In genomic region chr21:29055080-29055479, GRCh38 we compare ENCODE assay signal across 26 cellular contexts. TPM values are rescaled to one million over a fixed set of nuclear protein-coding genes. Genes with fewer than 3 reads are reported as not detected.
DNase-seq lines count a peak whose midpoint lies in the region; ATAC-seq, FAIRE-seq and TF ChIP-seq lines count a peak whose summit lies in the region.
"Had no signal": no experiment of that assay in that cellular context is flagged by ENCODE, and none has a peak within 500 bp of the region (broad histone marks: within the 10 kb centered on the region; RNA-seq: fewer than 3 reads in every experiment).

No MANE protein-coding gene starts in this region.

- no peaks in the 10 kb centered on the region for H3K4me1 Mint-ChIP-seq in CD8-positive, alpha-beta T cell (ENCODE audit: low read depth)
- peaks cover 3% of the 10 kb centered on the region for H3K4me1 Mint-ChIP-seq in T-helper 17 cell
- no peaks in the 10 kb centered on the region for H3K4me1 Mint-ChIP-seq in nephron progenitor cell
- H3K4me1 Mint-ChIP-seq: activated CD8-positive, alpha-beta memory T cell treated with anti-CD3 and anti-CD28 coated beads, Interleukin-2, amount 10 ng/mL, durations not matched to agents 7 days and 5 days; central memory CD8-positive, alpha-beta T cell had no signal

- H3K27me3 Mint-ChIP-seq in CD8-positive, alpha-beta T cell (ENCODE audit: low read depth), result no peaks in the 10 kb centered on the region
- H3K27me3 Mint-ChIP-seq in T-helper 17 cell (no peaks in the 10 kb centered on the region), nephron progenitor cell (ENCODE audit: low read depth, poor library complexity) (no peaks in the 10 kb centered on the region)
- H3K27me3 Mint-ChIP-seq: activated CD8-positive, alpha-beta memory T cell treated with anti-CD3 and anti-CD28 coated beads, Interleukin-2, amount 10 ng/mL, durations not matched to agents 7 days and 5 days; central memory CD8-positive, alpha-beta T cell; dendritic cell treated with granulocyte-macrophage colony-stimulating factor and Interleukin-4, amounts not matched to agents 40 ng/mL and 50 ng/mL, for 4 days; type B pancreatic cell had no signal

- FAIRE-seq in A549 (lab: Jason Lieb, UNC), result no peak
- FAIRE-seq: RCC 7860 had no signal

- TF ChIP-seq EP300 in A549 (IDR thresholded peaks at IDR 0.05), result no peak

- ATAC-seq in A549 (no peak), T-helper 17 cell (no peak), HG02678 (IDR thresholded peaks at IDR 0.05; ENCODE audit: unreplicated experiment) (no peak), GM21423 (IDR thresholded peaks at IDR 0.05; ENCODE audit: unreplicated experiment) (no peak)
- no peak for ATAC-seq in CD8-positive, alpha-beta T cell
- ATAC-seq: activated CD8-positive, alpha-beta memory T cell treated with anti-CD3 and anti-CD28 coated beads, Interleukin-2, amount 10 ng/mL, durations not matched to agents 7 days and 5 days; left colon had no signal

- no peak overlapping the region for H3K4me3 Mint-ChIP-seq in CD8-positive, alpha-beta T cell
- H3K4me3 Mint-ChIP-seq in T-helper 17 cell (no peak overlapping the region), nephron progenitor cell (no peak overlapping the region)
- H3K4me3 Mint-ChIP-seq: activated CD8-positive, alpha-beta memory T cell treated with anti-CD3 and anti-CD28 coated beads, Interleukin-2, amount 10 ng/mL, durations not matched to agents 7 days and 5 days; activated T-cell treated with anti-CD3 and anti-CD28 coated beads, Interleukin-2, amount 50 U/mL, for 72 hours; central memory CD8-positive, alpha-beta T cell; dendritic cell treated with granulocyte-macrophage colony-stimulating factor and Interleukin-4, amounts not matched to agents 40 ng/mL and 50 ng/mL, for 4 days; type B pancreatic cell had no signal

- CTCF ChIA-PET in A549 (lab: Yijun Ruan, JAX), result interaction anchor here (1.0 kb wide), 1 partner anchor 14 kb away, joined by 3 read pairs; no protein-coding TSS in a partner anchor
- CTCF ChIA-PET in CD8-positive, alpha-beta T cell (lab: Charles Lee), result no interaction called here

- no peak overlapping the region for H3K4me2 ChIP-seq in A549

- POLR2A ChIA-PET in A549 (lab: Yijun Ruan, JAX), result no interaction called here
- POLR2A ChIA-PET in CD8-positive, alpha-beta T cell (lab: Charles Lee), result no interaction called here

- WGBS in A549 (ENCODE audit: missing lambda C conversion rate), result 87% methylated on average over 5 of the region's 5 CpGs

- H3K9me3 Mint-ChIP-seq in CD8-positive, alpha-beta T cell, result no peaks in the 10 kb centered on the region
- H3K9me3 Mint-ChIP-seq in nephron progenitor cell, result no peaks in the 10 kb centered on the region
- H3K9me3 Mint-ChIP-seq: activated T-cell treated with anti-CD3 and anti-CD28 coated beads, Interleukin-2, amount 50 U/mL, for 72 hours; central memory CD8-positive, alpha-beta T cell; dendritic cell treated with granulocyte-macrophage colony-stimulating factor and Interleukin-4, amounts not matched to agents 40 ng/mL and 50 ng/mL, for 4 days; type B pancreatic cell had no signal

- intact Hi-C loops in CD8-positive, alpha-beta T cell (cut with DNase I, micrococcal nuclease), result no loop called here

- H3K4me1 ChIP-seq in A549, result 0 out of 3 replicates have a peak, but pooled peaks cover 7% of the 10 kb centered on the region
- H3K4me1 ChIP-seq in CD8-positive, alpha-beta T cell (ENCODE audit: insufficient read depth, low read length), result no peaks in the 10 kb centered on the region
- H3K4me1 ChIP-seq: adrenal gland had no signal

- peaks cover 39% of the 10 kb centered on the region for H3K36me3 Mint-ChIP-seq in CD8-positive, alpha-beta T cell
- no peaks in the 10 kb centered on the region for H3K36me3 Mint-ChIP-seq in T-helper 17 cell (ENCODE audit: low read depth)
- H3K36me3 Mint-ChIP-seq in nephron progenitor cell (ENCODE audit: low read depth), result peaks cover 28% of the 10 kb centered on the region

- peak overlapping the region; percentile 49 for H3K27ac Mint-ChIP-seq in CD8-positive, alpha-beta T cell
- H3K27ac Mint-ChIP-seq in T-helper 17 cell (peak overlapping the region; percentile 49), nephron progenitor cell (peak overlapping the region; percentile 51)
- H3K27ac Mint-ChIP-seq: activated CD8-positive, alpha-beta memory T cell treated with anti-CD3 and anti-CD28 coated beads, Interleukin-2, amount 10 ng/mL, durations not matched to agents 7 days and 5 days; activated T-cell treated with anti-CD3 and anti-CD28 coated beads, Interleukin-2, amount 50 U/mL, for 72 hours; dendritic cell treated with granulocyte-macrophage colony-stimulating factor and Interleukin-4, amounts not matched to agents 40 ng/mL and 50 ng/mL, for 4 days; type B pancreatic cell had no signal

- TF ChIP-seq POLR2A in A549 (IDR thresholded peaks at IDR 0.05; ENCODE audit: low read length), result no peak

- DNase-seq in A549 (ENCODE audit: low read depth in 1 of 2, low spot score in 1 of 2) (no peak), T-helper 17 cell (no peak), nephron progenitor cell (no peak), GOT3 (lab: John Stamatoyannopoulos, UW) (no peak)
- no peak for DNase-seq in CD8-positive, alpha-beta T cell
- DNase-seq: activated CD4-positive, alpha-beta T cell treated with anti-CD3 and anti-CD28 coated beads, Interleukin-2, amount 50 U/mL, for 1 hour; activated CD8-positive, alpha-beta memory T cell treated with anti-CD3 and anti-CD28 coated beads, Interleukin-2, amount 10 ng/mL, durations not matched to agents 7 days and 5 days; activated T-cell treated with anti-CD3 and anti-CD28 coated beads, Interleukin-2, amount 50 U/mL, for 72 hours; adrenal gland; erythroblast; left colon; mammary epithelial cell; NCI-H1092 treated with DMSO at 0.1 percent for 48 hours; NCI-H187; NCI-H446 treated with DMSO at 0.1 percent for 48 hours; NCI-H774; sigmoid colon; stimulated activated CD4-positive, alpha-beta T cell treated with anti-CD3 and anti-CD28 coated beads, Interleukin-4, amount 100 ng/mL, for 4 hours; SW 1271 had no signal

- H3K9me3 ChIP-seq in A549, result no peaks in the 10 kb centered on the region
- H3K9me3 ChIP-seq in CD8-positive, alpha-beta T cell (ENCODE audit: low read length), result no peaks in the 10 kb centered on the region
- no peaks in the 10 kb centered on the region for H3K9me3 ChIP-seq in T-helper 17 cell (ENCODE audit: control insufficient read depth, low read length, poor library complexity, severe bottlenecking)
- H3K9me3 ChIP-seq: adrenal gland, sigmoid colon had no signal

- peaks cover 57% of the 10 kb centered on the region for H3K36me3 ChIP-seq in CD8-positive, alpha-beta T cell (ENCODE audit: insufficient read depth, low read length)

- H3K27me3 ChIP-seq in CD8-positive, alpha-beta T cell (ENCODE audit: insufficient read depth, low read length), result no peaks in the 10 kb centered on the region
- H3K27me3 ChIP-seq: adrenal gland, sigmoid colon had no signal

- no peak for TF ChIP-seq RAD21 in A549 (conservative IDR thresholded peaks at IDR 0.05 in 1 of 2, IDR thresholded peaks at IDR 0.05 in 1 of 2)

- H3K27ac ChIP-seq in A549, result no peak overlapping the region
- no peak overlapping the region for H3K27ac ChIP-seq in CD8-positive, alpha-beta T cell (ENCODE audit: low read depth, low read length)
- H3K27ac ChIP-seq: adrenal gland, C4-2B, sigmoid colon had no signal

- no peak overlapping the region for H3K4me3 ChIP-seq in A549
- no peak overlapping the region for H3K4me3 ChIP-seq in CD8-positive, alpha-beta T cell (ENCODE audit: low read depth, low read length)
- H3K4me3 ChIP-seq: adrenal gland, sigmoid colon had no signal

- TF ChIP-seq CTCF in A549 (IDR thresholded peaks at IDR 0.05), result no peak
- TF ChIP-seq CTCF in CD8-positive, alpha-beta T cell (IDR thresholded peaks at IDR 0.05), result no peak
- no peak for TF ChIP-seq CTCF in nephron progenitor cell (IDR thresholded peaks at IDR 0.05)

TF ChIP-seq in A549, 52 proteins besides CTCF, POLR2A, EP300 and RAD21:
- TF ChIP-seq ZC3H11A (IDR thresholded peaks at IDR 0.05) (no peak), POLR2AphosphoS2 (conservative IDR thresholded peaks at IDR 0.05; ENCODE audit: low read length) (0 out of 2 replicates have a peak, but pooled peaks have one; percentile 60), ZSCAN20 (CRISPR knock-in tag; IDR thresholded peaks at IDR 0.05) (no peak), ZFP36 (IDR thresholded peaks at IDR 0.05; ENCODE audit: borderline replicate concordance, partially characterized antibody) (no peak)

RNA-seq across cellular contexts. Expression of gene CCT8, which starts 18.4 kb away (rescaled TPM):
- polyA plus RNA-seq in A549 (2011; rRNA removed) (235 and 296 TPM in 2 replicates), A549 (2017; fragmentation: RNase III; extraction: RNeasy Plus Mini Kit Qiagen cat#74134 plus additional on column Dnase treatment) (214 to 242 TPM (median 216 TPM) in 3 replicates)
- 89.8 and 106 TPM in 2 replicates for polyA plus RNA-seq in A549 (2012; cell fraction: cytosol; rRNA removed)
- polyA plus RNA-seq in A549 (2012; cell fraction: nucleus; rRNA removed), result 50.2 and 72.0 TPM in 2 replicates
- polyA minus RNA-seq in A549 (2011; rRNA and poly(A)+ RNA removed), result 72.4 and 72.6 TPM in 2 replicates
- total RNA-seq in CD8-positive, alpha-beta T cell, result 100 to 1,000 TPM; 104 to 116 TPM
- 100 to 1,000 TPM in 1 of 2 donors, 10 to 100 TPM in 1; 90.3 to 109 TPM for total RNA-seq in T-helper 17 cell

RNA-seq across cellular contexts. Expression of gene USP16, which starts 30.6 kb away (rescaled TPM):
- polyA plus RNA-seq in A549 (2011; rRNA removed) (27.1 and 40.7 TPM in 2 replicates), A549 (2017; fragmentation: RNase III; extraction: RNeasy Plus Mini Kit Qiagen cat#74134 plus additional on column Dnase treatment) (23.6 to 27.0 TPM (median 26.5 TPM) in 3 replicates)
- 5.9 and 6.5 TPM in 2 replicates for polyA plus RNA-seq in A549 (2012; cell fraction: cytosol; rRNA removed)
- polyA plus RNA-seq in A549 (2012; cell fraction: nucleus; rRNA removed), result 4.1 and 6.4 TPM in 2 replicates
- polyA minus RNA-seq in A549 (2011; rRNA and poly(A)+ RNA removed), result 9.5 and 11.1 TPM in 2 replicates
- 10 to 100 TPM; 84.8 to 91.2 TPM for total RNA-seq in CD8-positive, alpha-beta T cell
- total RNA-seq in T-helper 17 cell, result 10 to 100 TPM; 65.5 to 75.3 TPM

RNA-seq across cellular contexts. Expression of gene RWDD2B, which starts 35.9 kb away (rescaled TPM):
- polyA plus RNA-seq in A549 (2011; rRNA removed) (17.7 and 25.4 TPM in 2 replicates), A549 (2017; fragmentation: RNase III; extraction: RNeasy Plus Mini Kit Qiagen cat#74134 plus additional on column Dnase treatment) (15.7 to 17.4 TPM (median 16.0 TPM) in 3 replicates)
- 5.9 and 6.0 TPM in 2 replicates for polyA plus RNA-seq in A549 (2012; cell fraction: cytosol; rRNA removed)
- 1.4 and 2.2 TPM in 2 replicates for polyA plus RNA-seq in A549 (2012; cell fraction: nucleus; rRNA removed)
- 5.7 and 5.8 TPM in 2 replicates for polyA minus RNA-seq in A549 (2011; rRNA and poly(A)+ RNA removed)
- total RNA-seq in CD8-positive, alpha-beta T cell, result 1 to 10 TPM in 1 of 2 experiments, under 1 TPM in 1; 0.97 to 1.2 TPM
- 1 to 10 TPM; 4.1 to 4.7 TPM for total RNA-seq in T-helper 17 cell
